8 cellular contexts compared by ENCODE assay signal in genomic region chr2:182642328-182642727, GRCh38.
DNase-seq lines count a peak whose midpoint lies in the region; ATAC-seq and TF ChIP-seq lines count a peak whose summit lies in the region.

No MANE protein-coding gene starts in this region.

- H3K9me3 Mint-ChIP-seq in activated T-cell treated with anti-CD3 and anti-CD28 coated beads, Interleukin-2, amount 50 U/mL, for 4 hours: no peaks in the 10 kb centered on the region
- no peaks in the 10 kb centered on the region for H3K9me3 Mint-ChIP-seq in mesothelial cell of epicardium

- H3K4me1 Mint-ChIP-seq in activated T-cell treated with anti-CD3 and anti-CD28 coated beads, Interleukin-2, amount 50 U/mL, for 4 hours (ENCODE audit: low read depth): no peaks in the 10 kb centered on the region
- H3K4me1 Mint-ChIP-seq in mesothelial cell of epicardium: peaks cover 4% of the 10 kb centered on the region

- ATAC-seq in GM18508 (IDR thresholded peaks at IDR 0.05; ENCODE audit: insufficient read depth, unreplicated experiment): peak; percentile 99
- peak; percentile 100 for ATAC-seq in HG02642 (IDR thresholded peaks at IDR 0.05; ENCODE audit: poor library complexity, unreplicated experiment)
- ATAC-seq in activated T-cell treated with anti-CD3 and anti-CD28 coated beads, Interleukin-2, amount 50 U/mL, for 4 hours: peak in 1 of 2 donors; percentile 52
- ATAC-seq in left cardiac atrium: peak; percentile 71 to 76
- ATAC-seq in stimulated activated naive CD8-positive, alpha-beta T cell treated with anti-CD3 and anti-CD28 coated beads, Interleukin-15, Interleukin-2, amounts not matched to agents 100 U/mL and 50 U/mL, for 24 hours: peak; percentile 71

- H3K36me3 Mint-ChIP-seq in activated T-cell treated with anti-CD3 and anti-CD28 coated beads, Interleukin-2, amount 50 U/mL, for 4 hours (ENCODE audit: insufficient read depth): no peaks in the 10 kb centered on the region
- H3K36me3 Mint-ChIP-seq in mesothelial cell of epicardium: no peaks in the 10 kb centered on the region

- no peak for TF ChIP-seq CTCF in mesothelial cell of epicardium (IDR thresholded peaks at IDR 0.05; ENCODE audit: unreplicated experiment)

- peaks cover 7% of the 10 kb centered on the region for H3K27me3 Mint-ChIP-seq in activated T-cell treated with anti-CD3 and anti-CD28 coated beads, Interleukin-2, amount 50 U/mL, for 4 hours (ENCODE audit: low read depth)
- H3K27me3 Mint-ChIP-seq in mesothelial cell of epicardium (ENCODE audit: low read depth): no peaks in the 10 kb centered on the region

- no peak overlapping the region for H3K4me3 Mint-ChIP-seq in activated T-cell treated with anti-CD3 and anti-CD28 coated beads, Interleukin-2, amount 50 U/mL, for 4 hours
- no peak overlapping the region for H3K4me3 Mint-ChIP-seq in mesothelial cell of epicardium

- H3K27ac Mint-ChIP-seq in mesothelial cell of epicardium: no peak overlapping the region

- intact Hi-C loops in left cardiac atrium (cut with DNase I): no loop called here

- DNase-seq in ACHN (peak; percentile 42), NAMALWA (ENCODE audit: low spot score) (peak; percentile 85), left cardiac atrium (peak; percentile 62), mesothelial cell of epicardium (ENCODE audit: low spot score in 2 of 2, unreplicated experiment in 2 of 2) (no peak)
- DNase-seq in activated T-cell treated with anti-CD3 and anti-CD28 coated beads, Interleukin-2, amount 50 U/mL, for 4 hours: peak; percentile 6
- DNase-seq in stimulated activated naive CD8-positive, alpha-beta T cell treated with anti-CD3 and anti-CD28 coated beads, Interleukin-15, Interleukin-2, amounts not matched to agents 100 U/mL and 50 U/mL, for 24 hours: peak; percentile 7

- in situ Hi-C loops in ACHN (cut with HindIII; ENCODE audit: low pct_ligation_motif_present, low pct_unique_long_range_greater_than_20kb, low sequenced_read_pairs): no loop called here

Comparison
In these comparisons a context has a peak if more than half of its experiments do, and no peak if none do; other contexts are left out.
1. DNase-seq: peak in ACHN (single experiment), NAMALWA (single experiment), activated T-cell treated with anti-CD3 and anti-CD28 coated beads, Interleukin-2, amount 50 U/mL, for 4 hours (single experiment), left cardiac atrium (single experiment) and stimulated activated naive CD8-positive, alpha-beta T cell treated with anti-CD3 and anti-CD28 coated beads, Interleukin-15, Interleukin-2, amounts not matched to agents 100 U/mL and 50 U/mL, for 24 hours (single experiment); none in mesothelial cell of epicardium (0 of 2).